In the genomic region with DNA sequence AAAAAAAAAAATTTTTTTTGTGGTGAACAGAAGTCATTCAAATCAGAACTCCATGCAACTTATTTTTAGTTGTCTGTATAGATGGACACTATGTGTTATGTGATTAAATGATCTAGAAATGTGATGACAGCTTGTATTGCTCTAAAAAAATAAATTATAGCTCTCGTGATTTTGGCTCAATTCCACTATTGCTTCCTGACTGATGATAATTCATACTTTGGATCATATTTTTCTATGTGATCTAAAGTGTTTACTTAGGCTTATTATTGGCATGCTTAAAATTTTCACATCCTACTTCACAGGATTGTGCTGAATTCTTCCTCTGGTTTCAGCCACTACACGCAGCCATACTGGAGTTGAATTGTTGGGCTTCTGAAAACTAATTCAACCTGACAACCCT, we compare ENCODE assay signal across 17 cellular contexts.
"Had no signal": no experiment of that assay in that cellular context is flagged by ENCODE, and none has a peak within 500 bp of the region (broad histone marks: within the 10 kb centered on the region; RNA-seq: fewer than 3 reads in every experiment).

No MANE protein-coding gene starts in this region.

- DNase-seq: activated CD4-positive, alpha-beta memory T cell treated with anti-CD3 and anti-CD28 coated beads for 36 hours; activated CD4-positive, alpha-beta T cell treated with anti-CD3 and anti-CD28 coated beads for 48 hours; activated effector memory CD4-positive, alpha-beta T cell treated with Interleukin-2 at 50 U/mL for 16 hours; activated naive CD4-positive, alpha-beta T cell treated with anti-CD3 and anti-CD28 coated beads, Interleukin-2, amount 10 ng/mL, durations not matched to agents 7 days and 5 days; activated T-cell treated with anti-CD3 and anti-CD28 coated beads, Interleukin-2, amount 50 U/mL, for 48 hours; cerebellar nuclear complex; cortex of kidney; effector CD8-positive, alpha-beta T cell; foreskin melanocyte; left lung; mammary epithelial cell; naive thymus-derived CD8-positive, alpha-beta T cell; stimulated activated CD4-positive, alpha-beta T cell treated with anti-CD3 and anti-CD28 coated beads, Interleukin-4, amount 100 ng/mL, for 4 hours; T1000; tibial artery had no signal

- H3K4me1 ChIP-seq: left lung, neural progenitor cell, right atrium auricular region, tibial artery had no signal

- H3K4me3 ChIP-seq: left lung, neural progenitor cell, right atrium auricular region, tibial artery had no signal

- H3K27ac ChIP-seq: left lung, neural progenitor cell, right atrium auricular region, tibial artery had no signal

- H3K36me3 ChIP-seq: left lung, neural progenitor cell, right atrium auricular region, tibial artery had no signal

- ATAC-seq: left lung; naive thymus-derived CD8-positive, alpha-beta T cell had no signal

- H3K9me3 ChIP-seq: left lung, right atrium auricular region, tibial artery had no signal

- H3K27me3 ChIP-seq: left lung, neural progenitor cell, right atrium auricular region, tibial artery had no signal
